ENCODE assay signal across 2 cellular contexts in genomic region chr20:3093861-3094361, GRCh38.
A peak's percentile ranks its signal among the peaks of the same experiment; 100 is the strongest.
TF ChIP-seq lines count a peak whose summit lies in the region.

No MANE protein-coding gene starts in this region.

TF ChIP-seq in HEK293, 187 proteins besides CTCF, POLR2A, EP300 and RAD21:
- TF ChIP-seq ZNF394 (tag by site-specific recombination; IDR thresholded peaks at IDR 0.05; ENCODE audit: borderline replicate concordance) (peak; percentile 46; the same call in 1 of the 2 replicates), KLF7 (tag by site-specific recombination; IDR thresholded peaks at IDR 0.05; ENCODE audit: borderline replicate concordance) (no peak)

TF ChIP-seq in endothelial cell of umbilical vein, 7 proteins besides CTCF, POLR2A, EP300 and RAD21:
- TF ChIP-seq MYC (IDR thresholded peaks at IDR 0.05; ENCODE audit: low read depth, low read length), result no peak
- no peak for TF ChIP-seq MAX (IDR thresholded peaks at IDR 0.05; ENCODE audit: insufficient read depth, insufficient read length)
- no peak for TF ChIP-seq GATA2 (IDR thresholded peaks at IDR 0.05; ENCODE audit: insufficient read depth, insufficient read length, low read depth, low read length)
- no peak for TF ChIP-seq FOS (IDR thresholded peaks at IDR 0.05; ENCODE audit: borderline replicate concordance, insufficient read depth, low read length)
- TF ChIP-seq POLR2AphosphoS5 (IDR thresholded peaks at IDR 0.05; ENCODE audit: insufficient read depth, low read depth, low read length), result no peak
- TF ChIP-seq JUN (IDR thresholded peaks at IDR 0.05; ENCODE audit: borderline replicate concordance, insufficient read depth, insufficient read length, low read depth), result no peak
- no peak for TF ChIP-seq EZH2 (IDR thresholded peaks at IDR 0.05; ENCODE audit: borderline replicate concordance, low read depth, low read length, severe bottlenecking)
